Comparison of ENCODE assay signal across 1 cellular context in genomic region chr11:57773026-57773598, GRCh38.
TF ChIP-seq lines count a peak whose summit lies in the region.

No MANE protein-coding gene starts in this region.

TF ChIP-seq in A549, 52 proteins besides CTCF, POLR2A, EP300 and RAD21:
- TF ChIP-seq RNF2 (IDR thresholded peaks at IDR 0.05; ENCODE audit: borderline replicate concordance, low read depth) (no peak), USF2 (IDR thresholded peaks at IDR 0.05) (no peak), SREBF2 (IDR thresholded peaks at IDR 0.05) (no peak), CHD2 (IDR thresholded peaks at IDR 0.05; ENCODE audit: low read length, partially characterized antibody) (no peak)
